12 cellular contexts compared by ENCODE assay signal in the genomic region with DNA sequence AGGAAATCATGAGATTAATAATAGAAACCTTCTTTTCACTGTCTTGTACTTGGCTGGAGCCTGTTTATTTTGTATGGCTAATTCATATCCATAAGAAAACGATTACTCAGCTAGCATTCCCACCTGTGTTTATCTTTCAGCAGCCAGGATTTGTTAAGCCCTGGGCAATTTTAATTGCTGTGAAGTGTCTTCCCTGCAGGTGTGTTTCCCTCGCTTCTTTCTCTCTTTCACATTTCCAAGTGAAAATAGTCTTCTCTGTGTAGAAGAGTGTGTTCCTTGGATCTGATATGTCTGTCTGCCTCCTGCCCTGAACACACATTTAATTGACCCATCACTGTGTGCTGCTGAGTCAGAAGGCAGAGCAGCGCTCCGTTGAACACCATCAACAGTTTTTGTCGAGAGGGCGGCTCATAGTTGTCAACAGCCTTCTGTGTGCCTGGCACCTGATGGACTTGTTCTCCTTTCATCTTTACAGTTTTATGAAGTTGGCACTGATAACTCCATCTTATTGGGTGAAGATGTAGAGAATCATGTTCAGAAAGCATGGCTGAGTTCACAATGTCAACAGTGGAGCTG.
A peak's percentile ranks its signal among the peaks of the same experiment; 100 is the strongest.
DNase-seq lines count a peak whose midpoint lies in the region; ATAC-seq and TF ChIP-seq lines count a peak whose summit lies in the region.
"Had no signal": no experiment of that assay in that cellular context is flagged by ENCODE, and none has a peak within 500 bp of the region (broad histone marks: within the 10 kb centered on the region; RNA-seq: fewer than 3 reads in every experiment).

No MANE protein-coding gene starts in this region.

- no peaks in the 10 kb centered on the region for H3K9me3 Mint-ChIP-seq in nephron progenitor cell
- H3K9me3 Mint-ChIP-seq in effector memory CD8-positive, alpha-beta T cell = no peaks in the 10 kb centered on the region
- H3K9me3 Mint-ChIP-seq: activated naive CD4-positive, alpha-beta T cell treated with anti-CD3 and anti-CD28 coated beads, Interleukin-2, amount 50 U/mL, for 24 hours; T-cell had no signal

- H3K4me3 Mint-ChIP-seq in nephron progenitor cell = no peak overlapping the region
- H3K4me3 Mint-ChIP-seq in effector memory CD8-positive, alpha-beta T cell = no peak overlapping the region
- H3K4me3 Mint-ChIP-seq: activated naive CD4-positive, alpha-beta T cell treated with anti-CD3 and anti-CD28 coated beads, Interleukin-2, amount 50 U/mL, for 24 hours; T-cell had no signal

- DNase-seq in right atrium auricular region (ENCODE audit: low spot score) = no peak
- DNase-seq in Right ventricle myocardium superior = no peak
- DNase-seq in nephron progenitor cell = no peak
- no peak for DNase-seq in activated CD4-positive, alpha-beta T cell treated with anti-CD3 and anti-CD28 coated beads, Interleukin-2, amount 50 U/mL, for 1 hour
- no peak for DNase-seq in effector memory CD8-positive, alpha-beta T cell
- no peak for DNase-seq in GOT3 (lab: John Stamatoyannopoulos, UW)
- DNase-seq in HCEC 1CT = no peak
- DNase-seq: mesendoderm, MG63, T-cell had no signal

- TF ChIP-seq CTCF in right atrium auricular region (IDR thresholded peaks at IDR 0.05) (no peak), nephron progenitor cell (IDR thresholded peaks at IDR 0.05) (no peak)

- H3K4me1 ChIP-seq in right atrium auricular region = peaks cover 0 to 48% of the 10 kb centered on the region in 2 donors

- H3K9me3 ChIP-seq in right atrium auricular region = no peaks in the 10 kb centered on the region
- H3K9me3 ChIP-seq: MG63 had no signal

- peaks cover 33% of the 10 kb centered on the region for H3K27me3 Mint-ChIP-seq in nephron progenitor cell (ENCODE audit: low read depth, poor library complexity)
- H3K27me3 Mint-ChIP-seq in effector memory CD8-positive, alpha-beta T cell = no peaks in the 10 kb centered on the region
- H3K27me3 Mint-ChIP-seq: activated naive CD4-positive, alpha-beta T cell treated with anti-CD3 and anti-CD28 coated beads, Interleukin-2, amount 50 U/mL, for 24 hours; T-cell had no signal

- H3K27ac Mint-ChIP-seq in nephron progenitor cell = peak overlapping the region; percentile 52
- H3K27ac Mint-ChIP-seq in effector memory CD8-positive, alpha-beta T cell = no peak overlapping the region
- H3K27ac Mint-ChIP-seq: activated naive CD4-positive, alpha-beta T cell treated with anti-CD3 and anti-CD28 coated beads, Interleukin-2, amount 50 U/mL, for 24 hours; T-cell had no signal

- no peaks in the 10 kb centered on the region for H3K27me3 ChIP-seq in right atrium auricular region
- H3K27me3 ChIP-seq: MG63 had no signal

- no peak overlapping the region for H3K4me3 ChIP-seq in right atrium auricular region
- H3K4me3 ChIP-seq: MG63 had no signal

- no peaks in the 10 kb centered on the region for H3K36me3 Mint-ChIP-seq in nephron progenitor cell (ENCODE audit: low read depth)
- peaks cover 8% of the 10 kb centered on the region for H3K36me3 Mint-ChIP-seq in effector memory CD8-positive, alpha-beta T cell (ENCODE audit: insufficient read depth)
- H3K36me3 Mint-ChIP-seq: activated naive CD4-positive, alpha-beta T cell treated with anti-CD3 and anti-CD28 coated beads, Interleukin-2, amount 50 U/mL, for 24 hours; T-cell had no signal

- peaks cover 40% of the 10 kb centered on the region for H3K4me1 Mint-ChIP-seq in nephron progenitor cell
- H3K4me1 Mint-ChIP-seq in effector memory CD8-positive, alpha-beta T cell (ENCODE audit: low read depth in 2 of 2) = peaks cover 5 to 14% of the 10 kb centered on the region in 2 donors

- H3K27ac ChIP-seq in right atrium auricular region (peak overlapping the region; percentile 87 to 91), angular gyrus (ENCODE audit: low read depth, low read length) (peak overlapping the region; percentile 46)

- H3K36me3 ChIP-seq in right atrium auricular region = no peaks in the 10 kb centered on the region
- H3K36me3 ChIP-seq: MG63 had no signal

- intact Hi-C loops in Right ventricle myocardium superior (cut with DNase I) = no loop called here

- ATAC-seq in Right ventricle myocardium superior (ENCODE audit: poor library complexity) = no peak
- ATAC-seq in effector memory CD8-positive, alpha-beta T cell (replicated peaks) = no peak
- ATAC-seq: T-cell had no signal
